Comparison of ENCODE assay signal across 22 cellular contexts in the genomic region with DNA sequence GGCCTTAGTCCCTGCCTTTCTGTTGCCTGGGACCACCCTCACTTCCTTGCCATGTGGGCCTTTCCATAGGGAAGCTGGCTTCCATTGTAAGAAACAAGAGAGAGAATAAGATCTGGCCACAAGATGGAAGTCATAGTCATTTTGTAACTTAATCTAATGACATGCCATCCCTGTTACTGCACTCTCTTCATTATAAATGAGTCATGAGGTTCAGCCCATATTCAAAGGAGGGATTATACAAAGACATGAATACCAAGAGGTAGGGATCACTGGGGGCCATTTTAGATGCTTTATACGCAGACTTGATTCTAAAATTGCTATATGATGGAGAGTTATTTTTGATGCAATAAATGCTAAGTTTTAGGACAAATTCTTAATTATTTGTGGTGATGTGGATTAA.
"Had no signal": no experiment of that assay in that cellular context is flagged by ENCODE, and none has a peak within 500 bp of the region (broad histone marks: within the 10 kb centered on the region; RNA-seq: fewer than 3 reads in every experiment).

No MANE protein-coding gene starts in this region.

- ATAC-seq: activated CD8-positive, alpha-beta T cell treated with anti-CD3 and anti-CD28 coated beads, Interleukin-2, amount 10 ng/mL, durations not matched to agents 7 days and 5 days; natural killer cell treated with Interleukin-12 subunit alpha and Interleukin-12 subunit beta and Interleukin-15 and Interleukin-18, amount 100 ng/mL, for 72 hours; stimulated activated naive B cell treated with anti-CD40 and anti-IgM and Interleukin-4, amounts not matched to agents 10 μg/mL and 1 μg/mL and 100 μg/mL, for 72 hours had no signal

- H3K36me3 ChIP-seq: left ventricle myocardium inferior, sigmoid colon, vagina had no signal

- H3K4me3 ChIP-seq: hepatocyte, left ventricle myocardium inferior, sigmoid colon, testis, vagina had no signal

- H3K4me1 ChIP-seq: left ventricle myocardium inferior, testis, vagina had no signal

- H3K4me2 ChIP-seq: hepatocyte had no signal

- H2AFZ ChIP-seq: hepatocyte had no signal

- FAIRE-seq: frontal cortex had no signal

- H3K27ac ChIP-seq: epithelial cell of prostate, hepatocyte, left ventricle myocardium inferior, sigmoid colon, testis, vagina had no signal

- H3K9me3 ChIP-seq: sigmoid colon, testis, vagina had no signal

- DNase-seq: activated CD4-positive, alpha-beta T cell treated with anti-CD3 and anti-CD28 coated beads for 1 hour; activated CD4-positive, alpha-beta T cell treated with anti-CD3 and anti-CD28 coated beads, Interleukin-2, amount 50 U/mL, for 1 hour; activated CD8-positive, alpha-beta T cell treated with anti-CD3 and anti-CD28 coated beads, Interleukin-2, amount 10 ng/mL, durations not matched to agents 7 days and 5 days; activated gamma-delta T cell treated with Interleukin-2 at 50 U/mL for 16 hours; aorta; cortex of kidney; endodermal cell; glutamatergic neuron; left ventricle myocardium inferior; mammary epithelial cell; retina; sigmoid colon; stimulated activated CD4-positive, alpha-beta T cell treated with anti-CD3 and anti-CD28 coated beads, Interleukin-2, amount 100 ng/mL, for 48 hours; stimulated activated CD8-positive, alpha-beta memory T cell treated with anti-CD3 and anti-CD28 coated beads, Interleukin-4, amount 100 ng/mL, for 48 hours; stimulated activated naive B cell treated with anti-CD40 and anti-IgM and Interleukin-4, amounts not matched to agents 10 μg/mL and 1 μg/mL and 100 μg/mL, for 72 hours; T-helper 9 cell; testis had no signal

- H3K27me3 ChIP-seq: hepatocyte, sigmoid colon, testis, vagina had no signal

- H3K79me2 ChIP-seq: hepatocyte had no signal
